ENCODE assay signal across 8 cellular contexts in genomic region chr5:170225326-170226137, GRCh38. TPM values are rescaled to one million over a fixed set of nuclear protein-coding genes. Genes with fewer than 3 reads are reported as not detected.
DNase-seq lines count a peak whose midpoint lies in the region; ATAC-seq and TF ChIP-seq lines count a peak whose summit lies in the region.

No MANE protein-coding gene starts in this region.

- H3K36me3 Mint-ChIP-seq in activated naive CD4-positive, alpha-beta T cell treated with anti-CD3 and anti-CD28 coated beads, Interleukin-2, amount 50 U/mL, for 72 hours = no peaks in the 10 kb centered on the region

- H3K36me3 ChIP-seq in cardiac muscle cell (no peaks in the 10 kb centered on the region), psoas muscle (ENCODE audit: insufficient read depth in 1 of 2, low read depth in 1 of 2) (no peaks in the 10 kb centered on the region), vagina (no peaks in the 10 kb centered on the region)

- H3K9me3 ChIP-seq in cardiac muscle cell (ENCODE audit: low read depth) (no peaks in the 10 kb centered on the region), psoas muscle (no peaks in the 10 kb centered on the region), vagina (no peaks in the 10 kb centered on the region)

- H3K4me1 ChIP-seq in cardiac muscle cell (ENCODE audit: low read depth) = no peaks in the 10 kb centered on the region
- no peaks in the 10 kb centered on the region for H3K4me1 ChIP-seq in psoas muscle
- H3K4me1 ChIP-seq in vagina = no peaks in the 10 kb centered on the region

- no peak for TF ChIP-seq POLR2A in vagina (IDR thresholded peaks at IDR 0.05)

- no peak overlapping the region for H3K4me3 ChIP-seq in cardiac muscle cell
- H3K4me3 ChIP-seq in psoas muscle = no peak overlapping the region
- H3K4me3 ChIP-seq in vagina = no peak overlapping the region

- H3K27me3 ChIP-seq in cardiac muscle cell (no peaks in the 10 kb centered on the region), psoas muscle (ENCODE audit: insufficient read depth in 3 of 3, low read length in 2 of 3) (no peaks in the 10 kb centered on the region), vagina (no peaks in the 10 kb centered on the region)

- peak; percentile 63 to 81 for ATAC-seq in activated naive CD4-positive, alpha-beta T cell treated with anti-CD3 and anti-CD28 coated beads, Interleukin-2, amount 50 U/mL, for 72 hours
- peak in 3 of 4 donors; percentile 38 to 74 (median 58) for ATAC-seq in psoas muscle

- H3K27ac ChIP-seq in cardiac muscle cell = no peak overlapping the region
- no peak overlapping the region for H3K27ac ChIP-seq in psoas muscle
- H3K27ac ChIP-seq in vagina = no peak overlapping the region

- intact Hi-C loops in psoas muscle (cut with DNase I) = loop anchor here in 1 of 2 donors (2.0 kb wide), 1 partner anchor 195 kb away; no protein-coding TSS in a partner anchor
- intact Hi-C loops in vagina (cut with DNase I) = loop anchor here (5.0 to 10.0 kb wide), 3 partner anchors 42 to 199 kb away; no protein-coding TSS in a partner anchor

- WGBS in psoas muscle, 3 donors = 55 to 57% (median 57%) methylated on average over 7 of the region's 7 CpGs

- DNase-seq in NCI-H146 (lab: John Stamatoyannopoulos, UW) (peak; percentile 11), NCI-H146 treated with DMSO at 0.1 percent for 48 hours (lab: John Stamatoyannopoulos, UW; ENCODE audit: unreplicated experiment) (no peak), LoVo (ENCODE audit: low spot score) (peak; percentile 41), SKM-1 (lab: John Stamatoyannopoulos, UW; ENCODE audit: unreplicated experiment) (peak; percentile 69), cardiac muscle cell (ENCODE audit: low read depth in 1 of 2, low spot score in 1 of 2) (peak; percentile 77 to 79), psoas muscle (peak; percentile 57 to 78), vagina (ENCODE audit: extremely low spot score in 2 of 2) (no peak)
- DNase-seq in activated naive CD4-positive, alpha-beta T cell treated with anti-CD3 and anti-CD28 coated beads, Interleukin-2, amount 50 U/mL, for 72 hours (ENCODE audit: low spot score in 2 of 2) = peak in 1 of 2 donors; percentile 79

- peak; percentile 79 for TF ChIP-seq CTCF in cardiac muscle cell (IDR thresholded peaks at IDR 0.05; ENCODE audit: low read depth, low read length)
- TF ChIP-seq CTCF in psoas muscle (IDR thresholded peaks at IDR 0.05) = peak; percentile 59
- peak; percentile 54 to 75 (median 63) for TF ChIP-seq CTCF in vagina (IDR thresholded peaks at IDR 0.05)

- H3K27ac Mint-ChIP-seq in activated naive CD4-positive, alpha-beta T cell treated with anti-CD3 and anti-CD28 coated beads, Interleukin-2, amount 50 U/mL, for 72 hours = peak overlapping the region in 1 of 2 donors; percentile 16

- no peaks in the 10 kb centered on the region for H3K9me3 Mint-ChIP-seq in activated naive CD4-positive, alpha-beta T cell treated with anti-CD3 and anti-CD28 coated beads, Interleukin-2, amount 50 U/mL, for 72 hours

RNA-seq across cellular contexts. Expression of gene C5orf58, which starts 7.3 kb away (rescaled TPM):
- not detected for total RNA-seq in activated naive CD4-positive, alpha-beta T cell treated with anti-CD3 and anti-CD28 coated beads, Interleukin-2, amount 50 U/mL, for 72 hours
- total RNA-seq in cardiac muscle cell (not detected in 2 replicates), psoas muscle (not detected), vagina (not detected)
- polyA plus RNA-seq in cardiac muscle cell (not detected in 2 replicates), psoas muscle (not detected)

Comparison
In these comparisons a context has a peak if more than half of its experiments do, and no peak if none do; other contexts are left out.
1. DNase-seq: peak in NCI-H146 (single experiment), LoVo (single experiment), SKM-1 (single experiment), cardiac muscle cell (2 of 2) and psoas muscle (2 of 2); none in NCI-H146 treated with DMSO at 0.1 percent for 48 hours (single experiment) and vagina (0 of 2).
2. Peak in every context shown above with its lines, with median percentiles within 50 percentile points of each other: CTCF ChIP-seq.